Comparison of ENCODE assay signal across 28 cellular contexts in genomic region chr4:172845281-172845680, GRCh38.
"Had no signal": no experiment of that assay in that cellular context is flagged by ENCODE, and none has a peak within 500 bp of the region (broad histone marks: within the 10 kb centered on the region; RNA-seq: fewer than 3 reads in every experiment).

No MANE protein-coding gene starts in this region.

- ATAC-seq: naive thymus-derived CD4-positive, alpha-beta T cell; natural killer cell; psoas muscle; right cardiac atrium; right lobe of liver; stimulated activated effector memory CD8-positive, alpha-beta T cell treated with anti-CD3 and anti-CD28 coated beads, Interleukin-12 subunit alpha, Interleukin-12 subunit beta, amount 100 ng/mL, for 72 hours; stimulated activated naive B cell treated with anti-CD40 and anti-IgM and Interleukin-4, amounts not matched to agents 10 μg/mL and 1 μg/mL and 100 μg/mL, for 72 hours; upper lobe of right lung had no signal

- H3K4me1 ChIP-seq: parathyroid adenoma, psoas muscle, right lobe of liver, stomach, transverse colon, upper lobe of right lung, uterus had no signal

- H3K36me3 Mint-ChIP-seq: naive thymus-derived CD4-positive, alpha-beta T cell; natural killer cell; neural progenitor cell; stimulated activated effector memory CD8-positive, alpha-beta T cell treated with anti-CD3 and anti-CD28 coated beads, Interleukin-12 subunit alpha, Interleukin-12 subunit beta, amount 100 ng/mL, for 72 hours; stimulated activated naive B cell treated with anti-CD40 and anti-IgM and Interleukin-4, amounts not matched to agents 10 μg/mL and 1 μg/mL and 100 μg/mL, for 72 hours; type B pancreatic cell had no signal

- H3K4me3 ChIP-seq: neural progenitor cell, ovary, psoas muscle, right lobe of liver, sigmoid colon, stomach, tibial artery, transverse colon, upper lobe of right lung, uterus had no signal

- H3K9me3 Mint-ChIP-seq: nephron; stimulated activated effector memory CD8-positive, alpha-beta T cell treated with anti-CD3 and anti-CD28 coated beads, Interleukin-12 subunit alpha, Interleukin-12 subunit beta, amount 100 ng/mL, for 72 hours; stimulated activated naive B cell treated with anti-CD40 and anti-IgM and Interleukin-4, amounts not matched to agents 10 μg/mL and 1 μg/mL and 100 μg/mL, for 72 hours; stimulated activated naive CD8-positive, alpha-beta T cell treated with anti-CD3 and anti-CD28 coated beads, Interleukin-15, Interleukin-2, amounts not matched to agents 100 ng/mL and 50 ng/mL, for 24 hours; type B pancreatic cell had no signal

- H2AFZ ChIP-seq: neural progenitor cell, parathyroid adenoma had no signal

- H3K27me3 ChIP-seq: neural progenitor cell, ovary, right lobe of liver, sigmoid colon, stomach, tibial artery, transverse colon, upper lobe of right lung, uterus had no signal

- H3K27ac Mint-ChIP-seq: naive thymus-derived CD4-positive, alpha-beta T cell; natural killer cell; nephron; neural progenitor cell; progenitor cell of endocrine pancreas; stimulated activated effector memory CD8-positive, alpha-beta T cell treated with anti-CD3 and anti-CD28 coated beads, Interleukin-12 subunit alpha, Interleukin-12 subunit beta, amount 100 ng/mL, for 72 hours; stimulated activated naive B cell treated with anti-CD40 and anti-IgM and Interleukin-4, amounts not matched to agents 10 μg/mL and 1 μg/mL and 100 μg/mL, for 72 hours; stimulated activated naive CD8-positive, alpha-beta T cell treated with anti-CD3 and anti-CD28 coated beads, Interleukin-15, Interleukin-2, amounts not matched to agents 100 ng/mL and 50 ng/mL, for 24 hours; type B pancreatic cell had no signal

- H3K4me1 Mint-ChIP-seq: naive thymus-derived CD4-positive, alpha-beta T cell; natural killer cell; stimulated activated effector memory CD8-positive, alpha-beta T cell treated with anti-CD3 and anti-CD28 coated beads, Interleukin-12 subunit alpha, Interleukin-12 subunit beta, amount 100 ng/mL, for 72 hours; stimulated activated naive B cell treated with anti-CD40 and anti-IgM and Interleukin-4, amounts not matched to agents 10 μg/mL and 1 μg/mL and 100 μg/mL, for 72 hours had no signal

- H3K4me2 ChIP-seq: neural progenitor cell had no signal

- DNase-seq: naive thymus-derived CD4-positive, alpha-beta T cell; natural killer cell; occipital lobe; ovary; posterior cingulate gyrus; psoas muscle; right cardiac atrium; right lobe of liver; sigmoid colon; small intestine; stimulated activated CD4-positive, alpha-beta T cell treated with anti-CD3 and anti-CD28 coated beads, Interleukin-15, amount 100 ng/mL, for 24 hours; stimulated activated CD4-positive, alpha-beta T cell treated with anti-CD3 and anti-CD28 coated beads, Interleukin-2, amount 100 ng/mL, for 24 hours; stimulated activated CD4-positive, alpha-beta T cell treated with anti-CD3 and anti-CD28 coated beads, Interleukin-2, amount 100 ng/mL, for 48 hours; stimulated activated CD4-positive, alpha-beta T cell treated with anti-CD3 and anti-CD28 coated beads, Interleukin-4, amount 100 ng/mL, for 24 hours; stimulated activated naive B cell treated with anti-CD40 and anti-IgM and Interleukin-4, amounts not matched to agents 10 μg/mL and 1 μg/mL and 100 μg/mL, for 72 hours; stimulated activated naive CD4-positive, alpha-beta T cell treated with Interleukin-2 at 50 U/mL for 16 hours; stomach; tibial artery; transverse colon; upper lobe of right lung; uterus had no signal

- H3K36me3 ChIP-seq: neural progenitor cell, ovary, right lobe of liver, sigmoid colon, stomach, tibial artery, transverse colon, upper lobe of right lung, uterus had no signal

- H3K27ac ChIP-seq: neural progenitor cell, ovary, parathyroid adenoma, psoas muscle, right lobe of liver, sigmoid colon, stomach, tibial artery, transverse colon, upper lobe of right lung, uterus had no signal

- H3K9ac ChIP-seq: neural progenitor cell, parathyroid adenoma had no signal

- H3K9me3 ChIP-seq: ovary, psoas muscle, right lobe of liver, sigmoid colon, stomach, tibial artery, transverse colon, upper lobe of right lung, uterus had no signal

- H3K27me3 Mint-ChIP-seq: progenitor cell of endocrine pancreas; stimulated activated naive B cell treated with anti-CD40 and anti-IgM and Interleukin-4, amounts not matched to agents 10 μg/mL and 1 μg/mL and 100 μg/mL, for 72 hours; stimulated activated naive CD8-positive, alpha-beta T cell treated with anti-CD3 and anti-CD28 coated beads, Interleukin-15, Interleukin-2, amounts not matched to agents 100 ng/mL and 50 ng/mL, for 24 hours; type B pancreatic cell had no signal

- H3K4me3 Mint-ChIP-seq: naive thymus-derived CD4-positive, alpha-beta T cell; natural killer cell; nephron; neural progenitor cell; stimulated activated effector memory CD8-positive, alpha-beta T cell treated with anti-CD3 and anti-CD28 coated beads, Interleukin-12 subunit alpha, Interleukin-12 subunit beta, amount 100 ng/mL, for 72 hours; stimulated activated naive B cell treated with anti-CD40 and anti-IgM and Interleukin-4, amounts not matched to agents 10 μg/mL and 1 μg/mL and 100 μg/mL, for 72 hours; stimulated activated naive CD8-positive, alpha-beta T cell treated with anti-CD3 and anti-CD28 coated beads, Interleukin-15, Interleukin-2, amounts not matched to agents 100 ng/mL and 50 ng/mL, for 24 hours; type B pancreatic cell had no signal
